ENCODE assay signal across 1 cellular context in the genomic region with DNA sequence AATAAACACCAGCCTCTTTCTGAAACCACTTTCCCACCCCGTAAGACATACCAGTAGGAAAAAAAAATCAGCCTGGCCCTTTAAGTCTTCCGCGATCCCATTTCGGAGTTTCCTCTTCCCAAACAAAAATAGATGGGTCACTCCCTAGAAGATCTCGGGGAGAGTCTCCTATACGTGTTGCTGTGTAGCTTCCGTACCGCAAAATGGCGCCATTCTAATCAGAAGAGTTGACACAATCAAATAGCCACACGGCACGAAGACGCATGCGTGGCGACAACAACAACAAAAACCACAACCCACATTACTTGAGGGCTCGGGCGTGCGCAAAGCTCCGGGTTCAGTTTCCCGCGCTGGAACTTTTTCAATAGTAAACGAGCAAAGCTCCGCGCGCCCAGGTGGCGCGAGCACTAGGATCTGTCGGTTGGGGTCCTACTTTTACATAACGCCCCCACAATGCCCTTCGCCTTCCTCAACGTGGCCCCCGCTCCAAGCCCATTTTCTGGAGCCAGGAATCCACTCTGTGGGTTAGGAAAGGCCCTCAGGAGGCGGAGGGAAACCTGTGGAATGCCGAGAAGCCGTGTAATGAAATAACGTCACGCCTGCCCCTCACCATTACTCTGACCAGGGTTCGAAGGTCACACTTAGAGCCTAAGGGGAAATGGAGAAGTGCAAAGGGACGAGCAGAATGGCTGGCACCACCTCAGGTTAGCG.
TF ChIP-seq lines count a peak whose summit lies in the region.

Gene GPANK1 (minus strand): TSS at position 208 of the 711 bp plus-strand sequence. CDS start 519 bp downstream, outside the sequence.

TF ChIP-seq in K562, 482 proteins besides CTCF, POLR2A, EP300 and RAD21 (continued from another document and continues in another):
- TF ChIP-seq, protein P1, sequence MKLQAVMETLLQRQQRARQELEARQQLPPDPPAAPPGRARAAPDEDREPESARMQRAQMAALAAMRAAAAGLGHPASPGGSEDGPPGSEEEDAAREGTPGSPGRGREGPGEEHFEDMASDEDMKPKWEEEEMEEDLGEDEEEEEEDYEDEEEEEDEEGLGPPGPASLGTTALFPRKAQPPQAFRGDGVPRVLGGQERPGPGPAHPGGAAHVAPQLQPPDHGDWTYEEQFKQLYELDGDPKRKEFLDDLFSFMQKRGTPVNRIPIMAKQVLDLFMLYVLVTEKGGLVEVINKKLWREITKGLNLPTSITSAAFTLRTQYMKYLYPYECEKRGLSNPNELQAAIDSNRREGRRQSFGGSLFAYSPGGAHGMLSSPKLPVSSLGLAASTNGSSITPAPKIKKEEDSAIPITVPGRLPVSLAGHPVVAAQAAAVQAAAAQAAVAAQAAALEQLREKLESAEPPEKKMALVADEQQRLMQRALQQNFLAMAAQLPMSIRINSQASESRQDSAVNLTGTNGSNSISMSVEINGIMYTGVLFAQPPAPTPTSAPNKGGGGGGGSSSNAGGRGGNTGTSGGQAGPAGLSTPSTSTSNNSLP (IDR thresholded peaks at IDR 0.05; ENCODE audit: borderline replicate concordance, low read depth, low read length): peak; percentile 71; the same call in 1 of the 2 replicates
- TF ChIP-seq TFE3 (CRISPR knock-in tag; IDR thresholded peaks at IDR 0.05): no peak
- no peak for TF ChIP-seq MLX (CRISPR knock-in tag; conservative IDR thresholded peaks at IDR 0.05)
- peak; percentile 76; the same call in 1 of the 2 replicates for TF ChIP-seq KAT8 (IDR thresholded peaks at IDR 0.05; ENCODE audit: low read depth)
- TF ChIP-seq, protein P2, sequence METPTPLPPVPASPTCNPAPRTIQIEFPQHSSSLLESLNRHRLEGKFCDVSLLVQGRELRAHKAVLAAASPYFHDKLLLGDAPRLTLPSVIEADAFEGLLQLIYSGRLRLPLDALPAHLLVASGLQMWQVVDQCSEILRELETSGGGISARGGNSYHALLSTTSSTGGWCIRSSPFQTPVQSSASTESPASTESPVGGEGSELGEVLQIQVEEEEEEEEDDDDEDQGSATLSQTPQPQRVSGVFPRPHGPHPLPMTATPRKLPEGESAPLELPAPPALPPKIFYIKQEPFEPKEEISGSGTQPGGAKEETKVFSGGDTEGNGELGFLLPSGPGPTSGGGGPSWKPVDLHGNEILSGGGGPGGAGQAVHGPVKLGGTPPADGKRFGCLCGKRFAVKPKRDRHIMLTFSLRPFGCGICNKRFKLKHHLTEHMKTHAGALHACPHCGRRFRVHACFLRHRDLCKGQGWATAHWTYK (CRISPR knock-in tag; IDR thresholded peaks at IDR 0.05): peak; percentile 74; the same call in 1 of the 2 replicates
- 0 out of 2 replicates have a peak, but pooled peaks have one; percentile 61 for TF ChIP-seq ZNF431 (CRISPR knock-in tag; IDR thresholded peaks at IDR 0.05)
- peak; percentile 71 for TF ChIP-seq CEBPB (tag; IDR thresholded peaks at IDR 0.05)
- no peak for TF ChIP-seq CREM (IDR thresholded peaks at IDR 0.05; ENCODE audit: low read depth)
- TF ChIP-seq PURB (CRISPR knock-in tag; IDR thresholded peaks at IDR 0.05; ENCODE audit: low read depth): no peak
- TF ChIP-seq, protein P3, sequence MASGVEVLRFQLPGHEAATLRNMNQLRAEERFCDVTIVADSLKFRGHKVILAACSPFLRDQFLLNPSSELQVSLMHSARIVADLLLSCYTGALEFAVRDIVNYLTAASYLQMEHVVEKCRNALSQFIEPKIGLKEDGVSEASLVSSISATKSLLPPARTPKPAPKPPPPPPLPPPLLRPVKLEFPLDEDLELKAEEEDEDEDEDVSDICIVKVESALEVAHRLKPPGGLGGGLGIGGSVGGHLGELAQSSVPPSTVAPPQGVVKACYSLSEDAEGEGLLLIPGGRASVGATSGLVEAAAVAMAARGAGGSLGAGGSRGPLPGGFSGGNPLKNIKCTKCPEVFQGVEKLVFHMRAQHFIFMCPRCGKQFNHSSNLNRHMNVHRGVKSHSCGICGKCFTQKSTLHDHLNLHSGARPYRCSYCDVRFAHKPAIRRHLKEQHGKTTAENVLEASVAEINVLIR (CRISPR knock-in tag; IDR thresholded peaks at IDR 0.05): no peak
- TF ChIP-seq ZFP36 (IDR thresholded peaks at IDR 0.05; ENCODE audit: low read depth, low read length, partially characterized antibody): no peak
- 0 out of 2 replicates have a peak, but pooled peaks have one; percentile 62 for TF ChIP-seq JUND (IDR thresholded peaks at IDR 0.05; ENCODE audit: borderline replicate concordance, low read depth, low read length)
- peak; percentile 78; the same call in 2 of the 3 replicates for TF ChIP-seq JUND (tag; IDR thresholded peaks at IDR 0.05; ENCODE audit: borderline replicate concordance, low read depth, low read length)
- no peak for TF ChIP-seq FUS (optimal IDR thresholded peaks at IDR 0.05; ENCODE audit: low read depth, low read length)
- peak in 1 of 2 experiments; percentile 62; a peak in 2 of 4 replicates for TF ChIP-seq ARNT (IDR thresholded peaks at IDR 0.05)
- TF ChIP-seq CSDE1 (IDR thresholded peaks at IDR 0.05): no peak
- peak; percentile 28; the same call in 1 of the 2 replicates for TF ChIP-seq NR4A1 (CRISPR knock-in tag; IDR thresholded peaks at IDR 0.05)
- peak; percentile 67; the same call in 1 of the 2 replicates for TF ChIP-seq NR4A1 (tag; IDR thresholded peaks at IDR 0.05)
- TF ChIP-seq TCF7L2 (IDR thresholded peaks at IDR 0.05; ENCODE audit: low read depth, low read length): peak; percentile 96
- peak; percentile 63 for TF ChIP-seq RUNX1 (IDR thresholded peaks at IDR 0.05; ENCODE audit: low read depth)
- peak; percentile 85 for TF ChIP-seq ZC3H8 (IDR thresholded peaks at IDR 0.05)
- TF ChIP-seq ZNF3 (CRISPR knock-in tag; IDR thresholded peaks at IDR 0.05): no peak
- no peak for TF ChIP-seq MITF (IDR thresholded peaks at IDR 0.05)
- TF ChIP-seq ASH1L (IDR thresholded peaks at IDR 0.05; ENCODE audit: borderline replicate concordance, low read depth, partially characterized antibody): no peak
- TF ChIP-seq GABPB1 (CRISPR knock-in tag; IDR thresholded peaks at IDR 0.05): peak; percentile 47; the same call in 1 of the 2 replicates
- TF ChIP-seq KLF6 (CRISPR knock-in tag; IDR thresholded peaks at IDR 0.05; ENCODE audit: borderline replicate concordance): peak; percentile 59
- peak; percentile 98 to 99 for TF ChIP-seq FOXK2 (conservative IDR thresholded peaks at IDR 0.05 in 1 of 2, IDR thresholded peaks at IDR 0.05 in 1 of 2; ENCODE audit: low read depth in 2 of 2)
- peak; percentile 69; the same call in 1 of the 2 replicates for TF ChIP-seq ZC3H11A (IDR thresholded peaks at IDR 0.05; ENCODE audit: low read depth, low read length)
- TF ChIP-seq, protein P4, sequence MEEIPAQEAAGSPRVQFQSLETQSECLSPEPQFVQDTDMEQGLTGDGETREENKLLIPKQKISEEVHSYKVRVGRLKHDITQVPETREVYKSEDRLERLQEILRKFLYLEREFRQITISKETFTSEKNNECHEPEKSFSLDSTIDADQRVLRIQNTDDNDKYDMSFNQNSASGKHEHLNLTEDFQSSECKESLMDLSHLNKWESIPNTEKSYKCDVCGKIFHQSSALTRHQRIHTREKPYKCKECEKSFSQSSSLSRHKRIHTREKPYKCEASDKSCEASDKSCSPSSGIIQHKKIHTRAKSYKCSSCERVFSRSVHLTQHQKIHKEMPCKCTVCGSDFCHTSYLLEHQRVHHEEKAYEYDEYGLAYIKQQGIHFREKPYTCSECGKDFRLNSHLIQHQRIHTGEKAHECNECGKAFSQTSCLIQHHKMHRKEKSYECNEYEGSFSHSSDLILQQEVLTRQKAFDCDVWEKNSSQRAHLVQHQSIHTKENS (CRISPR knock-in tag; IDR thresholded peaks at IDR 0.05): no peak
- TF ChIP-seq HEY1 (CRISPR knock-in tag; IDR thresholded peaks at IDR 0.05; ENCODE audit: borderline replicate concordance): no peak
- TF ChIP-seq, protein P5, sequence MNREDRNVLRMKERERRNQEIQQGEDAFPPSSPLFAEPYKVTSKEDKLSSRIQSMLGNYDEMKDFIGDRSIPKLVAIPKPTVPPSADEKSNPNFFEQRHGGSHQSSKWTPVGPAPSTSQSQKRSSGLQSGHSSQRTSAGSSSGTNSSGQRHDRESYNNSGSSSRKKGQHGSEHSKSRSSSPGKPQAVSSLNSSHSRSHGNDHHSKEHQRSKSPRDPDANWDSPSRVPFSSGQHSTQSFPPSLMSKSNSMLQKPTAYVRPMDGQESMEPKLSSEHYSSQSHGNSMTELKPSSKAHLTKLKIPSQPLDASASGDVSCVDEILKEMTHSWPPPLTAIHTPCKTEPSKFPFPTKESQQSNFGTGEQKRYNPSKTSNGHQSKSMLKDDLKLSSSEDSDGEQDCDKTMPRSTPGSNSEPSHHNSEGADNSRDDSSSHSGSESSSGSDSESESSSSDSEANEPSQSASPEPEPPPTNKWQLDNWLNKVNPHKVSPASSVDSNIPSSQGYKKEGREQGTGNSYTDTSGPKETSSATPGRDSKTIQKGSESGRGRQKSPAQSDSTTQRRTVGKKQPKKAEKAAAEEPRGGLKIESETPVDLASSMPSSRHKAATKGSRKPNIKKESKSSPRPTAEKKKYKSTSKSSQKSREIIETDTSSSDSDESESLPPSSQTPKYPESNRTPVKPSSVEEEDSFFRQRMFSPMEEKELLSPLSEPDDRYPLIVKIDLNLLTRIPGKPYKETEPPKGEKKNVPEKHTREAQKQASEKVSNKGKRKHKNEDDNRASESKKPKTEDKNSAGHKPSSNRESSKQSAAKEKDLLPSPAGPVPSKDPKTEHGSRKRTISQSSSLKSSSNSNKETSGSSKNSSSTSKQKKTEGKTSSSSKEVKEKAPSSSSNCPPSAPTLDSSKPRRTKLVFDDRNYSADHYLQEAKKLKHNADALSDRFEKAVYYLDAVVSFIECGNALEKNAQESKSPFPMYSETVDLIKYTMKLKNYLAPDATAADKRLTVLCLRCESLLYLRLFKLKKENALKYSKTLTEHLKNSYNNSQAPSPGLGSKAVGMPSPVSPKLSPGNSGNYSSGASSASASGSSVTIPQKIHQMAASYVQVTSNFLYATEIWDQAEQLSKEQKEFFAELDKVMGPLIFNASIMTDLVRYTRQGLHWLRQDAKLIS (CRISPR knock-in tag; IDR thresholded peaks at IDR 0.05): peak; percentile 99
- peak; percentile 90 for TF ChIP-seq ZNF12 (CRISPR knock-in tag; IDR thresholded peaks at IDR 0.05)
- TF ChIP-seq, protein P6, sequence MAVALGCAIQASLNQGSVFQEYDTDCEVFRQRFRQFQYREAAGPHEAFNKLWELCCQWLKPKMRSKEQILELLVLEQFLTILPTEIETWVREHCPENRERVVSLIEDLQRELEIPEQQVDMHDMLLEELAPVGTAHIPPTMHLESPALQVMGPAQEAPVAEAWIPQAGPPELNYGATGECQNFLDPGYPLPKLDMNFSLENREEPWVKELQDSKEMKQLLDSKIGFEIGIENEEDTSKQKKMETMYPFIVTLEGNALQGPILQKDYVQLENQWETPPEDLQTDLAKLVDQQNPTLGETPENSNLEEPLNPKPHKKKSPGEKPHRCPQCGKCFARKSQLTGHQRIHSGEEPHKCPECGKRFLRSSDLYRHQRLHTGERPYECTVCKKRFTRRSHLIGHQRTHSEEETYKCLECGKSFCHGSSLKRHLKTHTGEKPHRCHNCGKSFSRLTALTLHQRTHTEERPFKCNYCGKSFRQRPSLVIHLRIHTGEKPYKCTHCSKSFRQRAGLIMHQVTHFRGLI (CRISPR knock-in tag; IDR thresholded peaks at IDR 0.05): no peak
- TF ChIP-seq RB1 (IDR thresholded peaks at IDR 0.05; ENCODE audit: low read depth): no peak
- TF ChIP-seq ZNF583 (CRISPR knock-in tag; IDR thresholded peaks at IDR 0.05): no peak
- TF ChIP-seq, protein P7, sequence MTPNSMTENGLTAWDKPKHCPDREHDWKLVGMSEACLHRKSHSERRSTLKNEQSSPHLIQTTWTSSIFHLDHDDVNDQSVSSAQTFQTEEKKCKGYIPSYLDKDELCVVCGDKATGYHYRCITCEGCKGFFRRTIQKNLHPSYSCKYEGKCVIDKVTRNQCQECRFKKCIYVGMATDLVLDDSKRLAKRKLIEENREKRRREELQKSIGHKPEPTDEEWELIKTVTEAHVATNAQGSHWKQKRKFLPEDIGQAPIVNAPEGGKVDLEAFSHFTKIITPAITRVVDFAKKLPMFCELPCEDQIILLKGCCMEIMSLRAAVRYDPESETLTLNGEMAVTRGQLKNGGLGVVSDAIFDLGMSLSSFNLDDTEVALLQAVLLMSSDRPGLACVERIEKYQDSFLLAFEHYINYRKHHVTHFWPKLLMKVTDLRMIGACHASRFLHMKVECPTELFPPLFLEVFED (CRISPR knock-in tag; conservative IDR thresholded peaks at IDR 0.05): peak; percentile 86
- no peak for TF ChIP-seq XRCC3 (IDR thresholded peaks at IDR 0.05)
- TF ChIP-seq ELF4 (CRISPR knock-in tag; IDR thresholded peaks at IDR 0.05): peak; percentile 72; the same call in 1 of the 2 replicates
- no peak; the same call in 1 of the 2 replicates for TF ChIP-seq HMG20B (CRISPR knock-in tag; IDR thresholded peaks at IDR 0.05)
- peak in 1 of 2 experiments; percentile 73; a peak in 1 of 4 replicates for TF ChIP-seq SRF (CRISPR knock-in tag; IDR thresholded peaks at IDR 0.05)
- TF ChIP-seq CHD1 (IDR thresholded peaks at IDR 0.05; ENCODE audit: low read length): peak; percentile 97
- TF ChIP-seq NFIC (IDR thresholded peaks at IDR 0.05): no peak
- peak; percentile 81 for TF ChIP-seq SNAPC5 (CRISPR knock-in tag; IDR thresholded peaks at IDR 0.05)
